In genomic region chr7:88072715-88073055, GRCh38 we compare ENCODE assay signal across 19 cellular contexts.
DNase-seq lines count a peak whose midpoint lies in the region; ATAC-seq and TF ChIP-seq lines count a peak whose summit lies in the region.
"Had no signal": no experiment of that assay in that cellular context is flagged by ENCODE, and none has a peak within 500 bp of the region (broad histone marks: within the 10 kb centered on the region; RNA-seq: fewer than 3 reads in every experiment).

No MANE protein-coding gene starts in this region.

- no peaks in the 10 kb centered on the region for H3K27me3 Mint-ChIP-seq in activated naive CD8-positive, alpha-beta T cell treated with anti-CD3 and anti-CD28 coated beads, Interleukin-2, amount 10 ng/mL, durations not matched to agents 7 days and 5 days
- peaks cover 2% of the 10 kb centered on the region for H3K27me3 Mint-ChIP-seq in activated naive CD8-positive, alpha-beta T cell treated with anti-CD3 and anti-CD28 coated beads, Interleukin-2, amount 50 U/mL, for 24 hours
- H3K27me3 Mint-ChIP-seq in Calu3 (ENCODE audit: unreplicated experiment), result no peaks in the 10 kb centered on the region
- H3K27me3 Mint-ChIP-seq: activated CD4-positive, alpha-beta memory T cell treated with anti-CD3 and anti-CD28 coated beads for 36 hours; dendritic cell treated with granulocyte-macrophage colony-stimulating factor and Interleukin-4, amounts not matched to agents 40 ng/mL and 50 ng/mL, for 4 days had no signal

- H3K27ac ChIP-seq in substantia nigra (ENCODE audit: low read depth, low read length, poor library complexity, severe bottlenecking), result no peak overlapping the region
- H3K27ac ChIP-seq: esophagus muscularis mucosa, spleen, suprapubic skin had no signal

- no peak for TF ChIP-seq CTCF in Calu3 (IDR thresholded peaks at IDR 0.05; ENCODE audit: unreplicated experiment)

- no peak for ATAC-seq in activated naive CD8-positive, alpha-beta T cell treated with anti-CD3 and anti-CD28 coated beads, Interleukin-2, amount 10 ng/mL, durations not matched to agents 7 days and 5 days (ENCODE audit: low read depth)
- ATAC-seq in activated naive CD8-positive, alpha-beta T cell treated with anti-CD3 and anti-CD28 coated beads, Interleukin-2, amount 50 U/mL, for 24 hours, result no peak
- peak; percentile 40 for ATAC-seq in GM21825 (IDR thresholded peaks at IDR 0.05; ENCODE audit: unreplicated experiment)
- ATAC-seq in HG03135 (IDR thresholded peaks at IDR 0.05; ENCODE audit: unreplicated experiment), result peak; percentile 30

- peaks cover 2% of the 10 kb centered on the region for H3K9me3 Mint-ChIP-seq in activated naive CD8-positive, alpha-beta T cell treated with anti-CD3 and anti-CD28 coated beads, Interleukin-2, amount 10 ng/mL, durations not matched to agents 7 days and 5 days
- H3K9me3 Mint-ChIP-seq in activated naive CD8-positive, alpha-beta T cell treated with anti-CD3 and anti-CD28 coated beads, Interleukin-2, amount 50 U/mL, for 24 hours, result peaks cover 4% of the 10 kb centered on the region
- H3K9me3 Mint-ChIP-seq in Calu3 (ENCODE audit: low read depth, unreplicated experiment), result peaks cover 4% of the 10 kb centered on the region

- intact Hi-C loops in Calu3 (cut with micrococcal nuclease; ENCODE audit: unreplicated experiment), result no loop called here

- peaks cover 4% of the 10 kb centered on the region for H3K36me3 Mint-ChIP-seq in activated naive CD8-positive, alpha-beta T cell treated with anti-CD3 and anti-CD28 coated beads, Interleukin-2, amount 10 ng/mL, durations not matched to agents 7 days and 5 days
- H3K36me3 Mint-ChIP-seq in activated naive CD8-positive, alpha-beta T cell treated with anti-CD3 and anti-CD28 coated beads, Interleukin-2, amount 50 U/mL, for 24 hours (ENCODE audit: low read depth), result peaks cover 2% of the 10 kb centered on the region
- no peaks in the 10 kb centered on the region for H3K36me3 Mint-ChIP-seq in Calu3 (ENCODE audit: insufficient read depth, unreplicated experiment)

- H3K27ac Mint-ChIP-seq in activated naive CD8-positive, alpha-beta T cell treated with anti-CD3 and anti-CD28 coated beads, Interleukin-2, amount 10 ng/mL, durations not matched to agents 7 days and 5 days, result peak overlapping the region; percentile 59
- no peak overlapping the region for H3K27ac Mint-ChIP-seq in activated naive CD8-positive, alpha-beta T cell treated with anti-CD3 and anti-CD28 coated beads, Interleukin-2, amount 50 U/mL, for 24 hours
- no peak overlapping the region for H3K27ac Mint-ChIP-seq in Calu3 (ENCODE audit: unreplicated experiment)
- H3K27ac Mint-ChIP-seq: activated CD4-positive, alpha-beta memory T cell treated with anti-CD3 and anti-CD28 coated beads for 36 hours; CD4-positive, alpha-beta memory T cell; dendritic cell treated with granulocyte-macrophage colony-stimulating factor and Interleukin-4, amounts not matched to agents 40 ng/mL and 50 ng/mL, for 4 days had no signal

- DNase-seq in activated naive CD8-positive, alpha-beta T cell treated with anti-CD3 and anti-CD28 coated beads, Interleukin-2, amount 10 ng/mL, durations not matched to agents 7 days and 5 days, result no peak
- no peak for DNase-seq in activated naive CD8-positive, alpha-beta T cell treated with anti-CD3 and anti-CD28 coated beads, Interleukin-2, amount 50 U/mL, for 24 hours
- no peak for DNase-seq in NCI-H774 (lab: John Stamatoyannopoulos, UW)
- no peak for DNase-seq in substantia nigra (lab: John Stamatoyannopoulos, UW)
- no peak for DNase-seq in Calu3
- DNase-seq in SKM-1 (lab: John Stamatoyannopoulos, UW; ENCODE audit: unreplicated experiment), result no peak
- DNase-seq: activated CD4-positive, alpha-beta memory T cell treated with anti-CD3 and anti-CD28 coated beads for 36 hours; activated effector memory CD4-positive, alpha-beta T cell treated with Interleukin-2 at 50 U/mL for 16 hours; CD4-positive, alpha-beta memory T cell; GDM1; MG63; posterior cingulate gyrus; SIG-M5; spleen had no signal

- peaks cover 11% of the 10 kb centered on the region for H3K4me1 Mint-ChIP-seq in activated naive CD8-positive, alpha-beta T cell treated with anti-CD3 and anti-CD28 coated beads, Interleukin-2, amount 10 ng/mL, durations not matched to agents 7 days and 5 days
- peaks cover 3% of the 10 kb centered on the region for H3K4me1 Mint-ChIP-seq in activated naive CD8-positive, alpha-beta T cell treated with anti-CD3 and anti-CD28 coated beads, Interleukin-2, amount 50 U/mL, for 24 hours
- H3K4me1 Mint-ChIP-seq in Calu3 (ENCODE audit: low read depth, unreplicated experiment), result no peaks in the 10 kb centered on the region
- H3K4me1 Mint-ChIP-seq: CD4-positive, alpha-beta memory T cell had no signal

- no TSS peak for BruUV-seq in Calu3 (replicated peaks; lab: Mats Ljungman, UMichigan)

- CTCF ChIA-PET in Calu3 (lab: Charles Lee), result no interaction called here

- peak overlapping the region; percentile 60 for H3K4me3 Mint-ChIP-seq in activated naive CD8-positive, alpha-beta T cell treated with anti-CD3 and anti-CD28 coated beads, Interleukin-2, amount 10 ng/mL, durations not matched to agents 7 days and 5 days
- H3K4me3 Mint-ChIP-seq in activated naive CD8-positive, alpha-beta T cell treated with anti-CD3 and anti-CD28 coated beads, Interleukin-2, amount 50 U/mL, for 24 hours, result no peak overlapping the region
- no peak overlapping the region for H3K4me3 Mint-ChIP-seq in Calu3 (ENCODE audit: low read depth, unreplicated experiment)
- H3K4me3 Mint-ChIP-seq: activated CD4-positive, alpha-beta memory T cell treated with anti-CD3 and anti-CD28 coated beads for 36 hours; CD4-positive, alpha-beta memory T cell; dendritic cell treated with granulocyte-macrophage colony-stimulating factor and Interleukin-4, amounts not matched to agents 40 ng/mL and 50 ng/mL, for 4 days had no signal

- POLR2A ChIA-PET in activated naive CD8-positive, alpha-beta T cell treated with anti-CD3 and anti-CD28 coated beads, Interleukin-2, amount 10 ng/mL, durations not matched to agents 7 days and 5 days (lab: Charles Lee), result interaction anchor here (1.0 kb wide), 1 partner anchor 17 kb away, joined by 4 read pairs; no protein-coding TSS in a partner anchor

Comparison
In these comparisons a context has a peak if more than half of its experiments do, and no peak if none do; other contexts are left out.
1. ATAC-seq: peak in GM21825 (single experiment) and HG03135 (single experiment); none in activated naive CD8-positive, alpha-beta T cell treated with anti-CD3 and anti-CD28 coated beads, Interleukin-2, amount 10 ng/mL, durations not matched to agents 7 days and 5 days (single experiment) and activated naive CD8-positive, alpha-beta T cell treated with anti-CD3 and anti-CD28 coated beads, Interleukin-2, amount 50 U/mL, for 24 hours (single experiment).